In genomic region chr12:110689601-110690430, GRCh38 we compare ENCODE assay signal across 8 cellular contexts. TPM values are rescaled to one million over a fixed set of nuclear protein-coding genes. Genes with fewer than 3 reads are reported as not detected.
DNase-seq lines count a peak whose midpoint lies in the region; ATAC-seq and TF ChIP-seq lines count a peak whose summit lies in the region.

No MANE protein-coding gene starts in this region.

- no peak for TF ChIP-seq CTCF in CD8-positive, alpha-beta T cell (IDR thresholded peaks at IDR 0.05)

- CTCF ChIA-PET in CD8-positive, alpha-beta T cell (lab: Charles Lee) = interaction anchor here (1.0 to 2.0 kb wide), 2 partner anchors 71 to 87 kb away, joined by 3 to 9 read pairs; no protein-coding TSS in a partner anchor

- H3K36me3 ChIP-seq in CD8-positive, alpha-beta T cell (ENCODE audit: insufficient read depth, low read length) = no peaks in the 10 kb centered on the region
- peaks cover 3% of the 10 kb centered on the region for H3K36me3 ChIP-seq in iPS-15b (ENCODE audit: control insufficient read depth, insufficient read depth, low read length)

- H3K27me3 ChIP-seq in CD8-positive, alpha-beta T cell (ENCODE audit: insufficient read depth, low read length) = no peaks in the 10 kb centered on the region
- peaks cover 10% of the 10 kb centered on the region for H3K27me3 ChIP-seq in iPS-15b (ENCODE audit: control insufficient read depth, insufficient read depth, low read length)

- peak overlapping the region; percentile 85 for H3K27ac Mint-ChIP-seq in CD8-positive, alpha-beta T cell
- H3K27ac Mint-ChIP-seq in activated naive CD4-positive, alpha-beta T cell treated with anti-CD3 and anti-CD28 coated beads, Interleukin-2, amount 50 U/mL, for 24 hours = peak overlapping the region; percentile 96

- peaks cover 21% of the 10 kb centered on the region for H3K4me1 ChIP-seq in CD8-positive, alpha-beta T cell (ENCODE audit: insufficient read depth, low read length)
- peaks cover 9% of the 10 kb centered on the region for H3K4me1 ChIP-seq in iPS-15b (ENCODE audit: control insufficient read depth, insufficient read depth, low read length)

- H3K4me1 Mint-ChIP-seq in CD8-positive, alpha-beta T cell (ENCODE audit: low read depth) = peaks cover 35% of the 10 kb centered on the region
- peaks cover 49% of the 10 kb centered on the region for H3K4me1 Mint-ChIP-seq in activated naive CD4-positive, alpha-beta T cell treated with anti-CD3 and anti-CD28 coated beads, Interleukin-2, amount 50 U/mL, for 24 hours

- H3K9me3 ChIP-seq in CD8-positive, alpha-beta T cell (ENCODE audit: low read length) = no peaks in the 10 kb centered on the region
- H3K9me3 ChIP-seq in iPS-15b (ENCODE audit: control insufficient read depth, insufficient read depth, low read length) = no peaks in the 10 kb centered on the region

- H3K27ac ChIP-seq in CD8-positive, alpha-beta T cell (ENCODE audit: low read depth, low read length) = peak overlapping the region; percentile 49

- ATAC-seq in CD8-positive, alpha-beta T cell = peak; percentile 69
- peak; percentile 55 for ATAC-seq in GM21528 (IDR thresholded peaks at IDR 0.05; ENCODE audit: low FRiP score, unreplicated experiment)

- H3K9ac ChIP-seq in iPS-15b (ENCODE audit: low read depth, low read length) = peak overlapping the region; percentile 65

- DNase-seq in CD8-positive, alpha-beta T cell = peak in 6 of 7 experiments; percentile 44 to 78 (median 56)
- DNase-seq in NOMO-1 treated with dmso at 0.1 percent for 144 hours (lab: John Stamatoyannopoulos, UW; ENCODE audit: unreplicated experiment) (peak; percentile 56), inferior parietal cortex (ENCODE audit: extremely low spot score) (no peak), hippocampal formation (lab: John Stamatoyannopoulos, UW) (no peak)
- DNase-seq in stimulated activated CD4-positive, alpha-beta T cell treated with anti-CD3 and anti-CD28 coated beads, Interleukin-2, amount 100 ng/mL, for 24 hours = peak; percentile 39 to 43

- POLR2A ChIA-PET in CD8-positive, alpha-beta T cell (lab: Charles Lee) = interaction anchor here (0.8 to 2.0 kb wide), 5 partner anchors 11 to 221 kb away, joined by 3 to 7 read pairs (median 4); partner anchors contain the start of genes FAM216A, GPN3, TCTN1 and VPS29

- peak overlapping the region; percentile 83 for H3K4me3 Mint-ChIP-seq in CD8-positive, alpha-beta T cell
- H3K4me3 Mint-ChIP-seq in activated naive CD4-positive, alpha-beta T cell treated with anti-CD3 and anti-CD28 coated beads, Interleukin-2, amount 50 U/mL, for 24 hours = peak overlapping the region; percentile 92

- no peaks in the 10 kb centered on the region for H3K27me3 Mint-ChIP-seq in CD8-positive, alpha-beta T cell (ENCODE audit: low read depth)
- no peaks in the 10 kb centered on the region for H3K27me3 Mint-ChIP-seq in activated naive CD4-positive, alpha-beta T cell treated with anti-CD3 and anti-CD28 coated beads, Interleukin-2, amount 50 U/mL, for 24 hours

- intact Hi-C loops in CD8-positive, alpha-beta T cell (cut with DNase I, micrococcal nuclease) = loop anchor here (1.0 to 10.0 kb wide), 3 partner anchors 52 to 835 kb away; partner anchors contain the start of genes PPP1CC (in 1 of the 2) and TCTN1 (in 1 of the 2)

- H3K36me3 Mint-ChIP-seq in CD8-positive, alpha-beta T cell = peaks cover 20% of the 10 kb centered on the region
- H3K36me3 Mint-ChIP-seq in activated naive CD4-positive, alpha-beta T cell treated with anti-CD3 and anti-CD28 coated beads, Interleukin-2, amount 50 U/mL, for 24 hours = peaks cover 6% of the 10 kb centered on the region

- H3K9me3 Mint-ChIP-seq in CD8-positive, alpha-beta T cell = no peaks in the 10 kb centered on the region
- H3K9me3 Mint-ChIP-seq in activated naive CD4-positive, alpha-beta T cell treated with anti-CD3 and anti-CD28 coated beads, Interleukin-2, amount 50 U/mL, for 24 hours = no peaks in the 10 kb centered on the region

- H3K4me3 ChIP-seq in CD8-positive, alpha-beta T cell (ENCODE audit: low read depth, low read length) = peak overlapping the region; percentile 74
- peak overlapping the region; percentile 58 for H3K4me3 ChIP-seq in iPS-15b (ENCODE audit: low read depth, low read length)

RNA-seq across cellular contexts. Expression of gene HVCN1, which starts 0.9 kb away (rescaled TPM):
- 1 to 10 TPM; 3.0 to 3.8 TPM for total RNA-seq in CD8-positive, alpha-beta T cell

RNA-seq across cellular contexts. Expression of gene PPP1CC, which starts 52.9 kb away (rescaled TPM):
- 100 to 1,000 TPM; 147 to 158 TPM for total RNA-seq in CD8-positive, alpha-beta T cell

Comparison
In these comparisons a context has a peak if more than half of its experiments do, and no peak if none do; other contexts are left out.
1. DNase-seq: peak in CD8-positive, alpha-beta T cell (6 of 7), NOMO-1 treated with dmso at 0.1 percent for 144 hours (single experiment) and stimulated activated CD4-positive, alpha-beta T cell treated with anti-CD3 and anti-CD28 coated beads, Interleukin-2, amount 100 ng/mL, for 24 hours (2 of 2); none in inferior parietal cortex (single experiment) and hippocampal formation (0 of 2).